ENCODE assay signal across 8 cellular contexts in genomic region chr1:226871047-226871365, GRCh38. TPM values are rescaled to one million over a fixed set of nuclear protein-coding genes. Genes with fewer than 3 reads are reported as not detected.
DNase-seq lines count a peak whose midpoint lies in the region; ATAC-seq and TF ChIP-seq lines count a peak whose summit lies in the region.

No MANE protein-coding gene starts in this region.

- H3K4me3 ChIP-seq in BJ (ENCODE audit: low read depth, low read length): peak overlapping the region; percentile 66
- peak overlapping the region; percentile 78 for H3K4me3 ChIP-seq in LNCaP clone FGC (ENCODE audit: low read depth, low read length)

- TF ChIP-seq CTCF in BJ (IDR thresholded peaks at IDR 0.05; ENCODE audit: insufficient read depth, low read depth, low read length) (no peak), LNCaP clone FGC (IDR thresholded peaks at IDR 0.05; ENCODE audit: control insufficient read depth, extremely low read depth, insufficient read depth) (no peak), nephron (IDR thresholded peaks at IDR 0.05; ENCODE audit: unreplicated experiment in 3 of 3) (peak in 1 of 3 experiments; percentile 2)

- no peak overlapping the region for H3K27ac Mint-ChIP-seq in effector memory CD8-positive, alpha-beta T cell
- peak overlapping the region; percentile 34 to 86 (median 66) for H3K27ac Mint-ChIP-seq in nephron

- DNase-seq in BJ (ENCODE audit: low read depth): no peak
- no peak for DNase-seq in LNCaP clone FGC (ENCODE audit: low read depth)
- no peak for DNase-seq in effector memory CD8-positive, alpha-beta T cell
- DNase-seq in COR-L47 (lab: John Stamatoyannopoulos, UW): no peak
- no peak for DNase-seq in A172 (ENCODE audit: low spot score)
- no peak for DNase-seq in EL

- H3K4me3 Mint-ChIP-seq in effector memory CD8-positive, alpha-beta T cell: peak overlapping the region; percentile 87 to 89
- peak overlapping the region; percentile 91 to 96 (median 92) for H3K4me3 Mint-ChIP-seq in nephron

- peaks cover 6 to 18% of the 10 kb centered on the region in 2 donors for H3K27me3 Mint-ChIP-seq in effector memory CD8-positive, alpha-beta T cell
- H3K27me3 Mint-ChIP-seq in nephron (ENCODE audit: low read depth): peaks cover 9% of the 10 kb centered on the region

- H3K4me1 Mint-ChIP-seq in effector memory CD8-positive, alpha-beta T cell (ENCODE audit: low read depth in 2 of 2): peaks cover 5 to 8% of the 10 kb centered on the region in 2 donors
- peaks cover 32% of the 10 kb centered on the region for H3K4me1 Mint-ChIP-seq in nephron

- H3K36me3 Mint-ChIP-seq in effector memory CD8-positive, alpha-beta T cell (ENCODE audit: insufficient read depth): no peaks in the 10 kb centered on the region
- H3K36me3 Mint-ChIP-seq in nephron (ENCODE audit: low read depth): no peaks in the 10 kb centered on the region

- H3K9me3 Mint-ChIP-seq in effector memory CD8-positive, alpha-beta T cell: no peaks in the 10 kb centered on the region
- no peaks in the 10 kb centered on the region for H3K9me3 Mint-ChIP-seq in nephron

- ATAC-seq in effector memory CD8-positive, alpha-beta T cell (replicated peaks): no peak
- no peak for ATAC-seq in GM18511 (IDR thresholded peaks at IDR 0.05; ENCODE audit: unreplicated experiment)

- CTCF ChIA-PET in BJ (lab: Yijun Ruan, JAX): interaction anchor here (0.6 kb wide), 1 partner anchor 12 kb away, joined by 3 read pairs; no protein-coding TSS in a partner anchor

- no peaks in the 10 kb centered on the region for H3K36me3 ChIP-seq in BJ (ENCODE audit: control insufficient read depth, insufficient read depth, low read length)

- H3K27me3 ChIP-seq in BJ (ENCODE audit: control insufficient read depth, insufficient read depth, low read length): no peaks in the 10 kb centered on the region

- POLR2A ChIA-PET in BJ (lab: Charles Lee): interaction anchor here (0.5 kb wide), 1 partner anchor 200 kb away, joined by 21 read pairs; no protein-coding TSS in a partner anchor

RNA-seq across cellular contexts. Expression of gene PSEN2, which starts 0.6 kb away (rescaled TPM):
- polyA plus RNA-seq in BJ (2011; rRNA removed): 23.4 and 32.1 TPM in 2 replicates
- 16.4 and 23.5 TPM in 2 replicates for polyA minus RNA-seq in BJ (2011; rRNA and poly(A)+ RNA removed)
- total RNA-seq in A172 (2014; rRNA removed; shearing (Covaris generic)): 45.7 and 46.0 TPM in 2 replicates

Comparison
In these comparisons a context has a peak if more than half of its experiments do, and no peak if none do; other contexts are left out.
1. H3K27ac Mint-ChIP-seq: peak in nephron (3 of 3); none in effector memory CD8-positive, alpha-beta T cell (0 of 2).